ENCODE assay signal across 37 cellular contexts in the genomic region with DNA sequence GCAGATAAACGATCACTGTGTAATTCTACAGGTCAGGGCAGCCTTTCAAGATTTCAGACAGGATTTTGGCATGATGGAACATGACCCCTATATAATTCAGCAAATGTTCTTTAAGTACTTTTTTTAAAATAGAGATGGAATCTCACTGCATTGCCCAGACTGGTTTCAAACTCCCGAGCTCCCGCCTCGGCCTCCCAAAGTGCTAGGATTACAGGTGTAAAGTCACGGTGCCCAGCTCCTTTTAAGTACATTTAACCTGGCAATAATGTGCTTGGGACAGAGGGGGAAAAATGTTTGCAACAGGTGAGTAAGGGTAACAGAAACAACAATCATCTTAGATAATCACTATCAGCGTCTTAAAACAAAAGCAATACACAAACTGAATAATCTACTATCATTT.
"Had no signal": no experiment of that assay in that cellular context is flagged by ENCODE, and none has a peak within 500 bp of the region (broad histone marks: within the 10 kb centered on the region; RNA-seq: fewer than 3 reads in every experiment).

No MANE protein-coding gene starts in this region.

- H3K9me3 ChIP-seq: adrenal gland, body of pancreas, breast epithelium had no signal

- H3K4me1 ChIP-seq: adrenal gland, body of pancreas, breast epithelium had no signal

- H3K4me3 Mint-ChIP-seq: activated B cell treated with CpG ODN at 0.5 μM for 24 hours; activated CD4-positive, alpha-beta memory T cell treated with anti-CD3 and anti-CD28 coated beads for 36 hours; activated CD4-positive, alpha-beta T cell treated with anti-CD3 and anti-CD28 coated beads, Interleukin-2, amount 10 ng/mL, durations not matched to agents 24 days and 14 days; activated CD8-positive, alpha-beta T cell treated with anti-CD3 and anti-CD28 coated beads for 36 hours; activated naive CD4-positive, alpha-beta T cell treated with anti-CD3 and anti-CD28 coated beads for 36 hours; activated naive CD8-positive, alpha-beta T cell treated with anti-CD3 and anti-CD28 coated beads for 36 hours; activated T-cell treated with anti-CD3 and anti-CD28 coated beads, Interleukin-2, amount 50 U/mL, for 4 hours; activated T-cell treated with anti-CD3 and anti-CD28 coated beads, Interleukin-2, amount 50 U/mL, for 72 hours; activated T-helper 1 cell treated with anti-CD3 and anti-CD28 coated beads, Interleukin-12 subunit alpha, Interleukin-12 subunit beta, Interleukin-2, Interleukin-4 antibody, amounts not matched to agents 30 ng/mL and 10 ng/mL and 1 ng/mL, durations not matched to agents 14 hours and 24 hours and 36 hours; activated T-helper 17 cell treated with anti-CD3 and anti-CD28 coated beads, Interleukin-2, amount 50 U/mL, for 72 hours; central memory CD8-positive, alpha-beta T cell; T-helper 1 cell treated with Interleukin-12 subunit alpha and Interleukin-12 subunit beta and Interleukin-4 antibody, amounts not matched to agents 30 μg/mL and 1 μg/mL, for 36 hours; T-helper 2 cell treated with Interferon-gamma antibody and Interleukin-4, amounts not matched to agents 5 μg/mL and 100 μg/mL, for 36 hours had no signal

- H3K27ac ChIP-seq: adrenal gland, body of pancreas, brain microvascular endothelial cell, breast epithelium, cardiac muscle cell, VCaP had no signal

- ATAC-seq: activated CD8-positive, alpha-beta T cell treated with anti-CD3 and anti-CD28 coated beads for 36 hours; activated naive CD4-positive, alpha-beta T cell treated with anti-CD3 and anti-CD28 coated beads, Interleukin-2, amount 50 U/mL, for 72 hours; activated T-cell treated with anti-CD3 and anti-CD28 coated beads, Interleukin-2, amount 50 U/mL, for 4 hours; activated T-cell treated with anti-CD3 and anti-CD28 coated beads, Interleukin-2, amount 50 U/mL, for 72 hours; activated T-helper 17 cell treated with anti-CD3 and anti-CD28 coated beads, Interleukin-2, amount 50 U/mL, for 72 hours; body of pancreas had no signal

- H3K36me3 ChIP-seq: adrenal gland, brain microvascular endothelial cell, breast epithelium, cardiac muscle cell had no signal

- DNase-seq: activated B cell treated with CpG ODN at 0.5 μM for 24 hours; activated CD4-positive, alpha-beta memory T cell treated with anti-CD3 and anti-CD28 coated beads for 36 hours; activated CD4-positive, alpha-beta T cell treated with anti-CD3 and anti-CD28 coated beads for 4 hours; activated CD4-positive, alpha-beta T cell treated with anti-CD3 and anti-CD28 coated beads, Interleukin-2, amount 10 ng/mL, durations not matched to agents 24 days and 14 days; activated CD4-positive, alpha-beta T cell treated with anti-CD3 and anti-CD28 coated beads, Interleukin-2, amount 50 U/mL, for 1 hour; activated CD4-positive, alpha-beta T cell treated with anti-CD3 and anti-CD28 coated beads, Interleukin-2, amount 50 U/mL, for 4 hours; activated CD4-positive, CD25-positive, alpha-beta regulatory T cell treated with anti-CD3 and anti-CD28 coated beads, Interleukin-2, amount 50 U/mL, for 72 hours; activated CD8-positive, alpha-beta memory T cell treated with anti-CD3 and anti-CD28 coated beads, Interleukin-2, amount 50 U/mL, for 4 hours; activated CD8-positive, alpha-beta T cell treated with anti-CD3 and anti-CD28 coated beads for 36 hours; activated effector memory CD4-positive, alpha-beta T cell treated with anti-CD3 and anti-CD28 coated beads, Interleukin-2, amount 50 U/mL, for 16 hours; activated gamma-delta T cell treated with Interleukin-2 at 50 U/mL for 16 hours; activated naive CD4-positive, alpha-beta T cell; activated naive CD4-positive, alpha-beta T cell treated with anti-CD3 and anti-CD28 coated beads for 36 hours; activated naive CD4-positive, alpha-beta T cell treated with anti-CD3 and anti-CD28 coated beads, Interleukin-2, amount 50 U/mL, for 16 hours; activated naive CD8-positive, alpha-beta T cell treated with anti-CD3 and anti-CD28 coated beads for 36 hours; activated T-cell treated with anti-CD3 and anti-CD28 coated beads for 4 hours; activated T-cell treated with anti-CD3 and anti-CD28 coated beads, Interleukin-2, amount 50 U/mL, for 1 hour; activated T-cell treated with anti-CD3 and anti-CD28 coated beads, Interleukin-2, amount 50 U/mL, for 4 hours; activated T-cell treated with anti-CD3 and anti-CD28 coated beads, Interleukin-2, amount 50 U/mL, for 72 hours; adrenal gland; amniotic stem cell; aorta; body of pancreas; brain microvascular endothelial cell; caudate nucleus; cerebellar nuclear complex; T-helper 2 cell; T-helper 9 cell had no signal

- H3K36me3 Mint-ChIP-seq: activated CD4-positive, alpha-beta memory T cell treated with anti-CD3 and anti-CD28 coated beads for 36 hours; activated naive CD4-positive, alpha-beta T cell treated with anti-CD3 and anti-CD28 coated beads, Interleukin-2, amount 50 U/mL, for 72 hours; activated naive CD8-positive, alpha-beta T cell treated with anti-CD3 and anti-CD28 coated beads for 36 hours had no signal

- H3K9me3 Mint-ChIP-seq: activated B cell treated with CpG ODN at 0.5 μM for 24 hours; activated CD4-positive, alpha-beta memory T cell treated with anti-CD3 and anti-CD28 coated beads for 36 hours; activated CD4-positive, alpha-beta T cell treated with anti-CD3 and anti-CD28 coated beads, Interleukin-2, amount 10 ng/mL, durations not matched to agents 24 days and 14 days; activated CD8-positive, alpha-beta T cell treated with anti-CD3 and anti-CD28 coated beads for 36 hours; activated naive CD4-positive, alpha-beta T cell treated with anti-CD3 and anti-CD28 coated beads for 36 hours; activated naive CD4-positive, alpha-beta T cell treated with anti-CD3 and anti-CD28 coated beads, Interleukin-2, amount 50 U/mL, for 72 hours; activated naive CD8-positive, alpha-beta T cell treated with anti-CD3 and anti-CD28 coated beads for 36 hours; activated T-cell treated with anti-CD3 and anti-CD28 coated beads, Interleukin-2, amount 50 U/mL, for 4 hours; activated T-cell treated with anti-CD3 and anti-CD28 coated beads, Interleukin-2, amount 50 U/mL, for 72 hours; activated T-helper 1 cell treated with anti-CD3 and anti-CD28 coated beads, Interleukin-12 subunit alpha, Interleukin-12 subunit beta, Interleukin-2, Interleukin-4 antibody, amounts not matched to agents 30 ng/mL and 10 ng/mL and 1 ng/mL, durations not matched to agents 14 hours and 24 hours and 36 hours; activated T-helper 17 cell treated with anti-CD3 and anti-CD28 coated beads, Interleukin-2, amount 50 U/mL, for 72 hours; central memory CD8-positive, alpha-beta T cell; T-helper 1 cell treated with Interleukin-12 subunit alpha and Interleukin-12 subunit beta and Interleukin-4 antibody, amounts not matched to agents 30 μg/mL and 1 μg/mL, for 36 hours; T-helper 2 cell treated with Interferon-gamma antibody and Interleukin-4, amounts not matched to agents 5 μg/mL and 100 μg/mL, for 36 hours had no signal

- H3K4me3 ChIP-seq: adrenal gland, body of pancreas, breast epithelium, cardiac muscle cell had no signal

- H3K4me1 Mint-ChIP-seq: activated B cell treated with CpG ODN at 0.5 μM for 24 hours; activated CD4-positive, alpha-beta T cell treated with anti-CD3 and anti-CD28 coated beads, Interleukin-2, amount 10 ng/mL, durations not matched to agents 24 days and 14 days; activated naive CD8-positive, alpha-beta T cell treated with anti-CD3 and anti-CD28 coated beads for 36 hours; activated T-helper 17 cell treated with anti-CD3 and anti-CD28 coated beads, Interleukin-2, amount 50 U/mL, for 72 hours; central memory CD8-positive, alpha-beta T cell had no signal

- H3K27ac Mint-ChIP-seq: activated B cell treated with CpG ODN at 0.5 μM for 24 hours; activated CD4-positive, alpha-beta memory T cell treated with anti-CD3 and anti-CD28 coated beads for 36 hours; activated CD4-positive, alpha-beta T cell treated with anti-CD3 and anti-CD28 coated beads, Interleukin-2, amount 10 ng/mL, durations not matched to agents 24 days and 14 days; activated CD8-positive, alpha-beta T cell treated with anti-CD3 and anti-CD28 coated beads for 36 hours; activated naive CD4-positive, alpha-beta T cell treated with anti-CD3 and anti-CD28 coated beads for 36 hours; activated naive CD4-positive, alpha-beta T cell treated with anti-CD3 and anti-CD28 coated beads, Interleukin-2, amount 50 U/mL, for 72 hours; activated naive CD8-positive, alpha-beta T cell treated with anti-CD3 and anti-CD28 coated beads for 36 hours; activated T-cell treated with anti-CD3 and anti-CD28 coated beads, Interleukin-2, amount 50 U/mL, for 72 hours; activated T-helper 1 cell treated with anti-CD3 and anti-CD28 coated beads, Interleukin-12 subunit alpha, Interleukin-12 subunit beta, Interleukin-2, Interleukin-4 antibody, amounts not matched to agents 30 ng/mL and 10 ng/mL and 1 ng/mL, durations not matched to agents 14 hours and 24 hours and 36 hours; activated T-helper 17 cell treated with anti-CD3 and anti-CD28 coated beads, Interleukin-2, amount 50 U/mL, for 72 hours; T-helper 1 cell treated with Interleukin-12 subunit alpha and Interleukin-12 subunit beta and Interleukin-4 antibody, amounts not matched to agents 30 μg/mL and 1 μg/mL, for 36 hours; T-helper 2 cell treated with Interferon-gamma antibody and Interleukin-4, amounts not matched to agents 5 μg/mL and 100 μg/mL, for 36 hours had no signal

- H3K27me3 ChIP-seq: adrenal gland, body of pancreas, brain microvascular endothelial cell, breast epithelium, cardiac muscle cell had no signal
